Comparison of ENCODE assay signal across 8 cellular contexts in genomic region chr17:44121997-44122824, GRCh38. TPM values are rescaled to one million over a fixed set of nuclear protein-coding genes. Genes with fewer than 3 reads are reported as not detected.
DNase-seq lines count a peak whose midpoint lies in the region; ATAC-seq and TF ChIP-seq lines count a peak whose summit lies in the region.

No MANE protein-coding gene starts in this region.

- intact Hi-C loops in esophagus muscularis mucosa (cut with DNase I) (no loop called here), prostate gland (cut with DNase I) (no loop called here)

- peaks cover 0 to 4% (median 3%) of the 10 kb centered on the region in 4 donors for H3K36me3 ChIP-seq in esophagus muscularis mucosa
- no peaks in the 10 kb centered on the region for H3K36me3 ChIP-seq in prostate gland

- WGBS in esophagus muscularis mucosa = 25% methylated on average over 1 of the region's 1 CpG
- WGBS in prostate gland = 27% methylated on average over 1 of the region's 1 CpG

- ATAC-seq in HG03196 (IDR thresholded peaks at IDR 0.05; ENCODE audit: unreplicated experiment) = no peak
- no peak for ATAC-seq in HG02885 (IDR thresholded peaks at IDR 0.05; ENCODE audit: poor library complexity, unreplicated experiment)
- no peak for ATAC-seq in HG03442 (IDR thresholded peaks at IDR 0.05; ENCODE audit: unreplicated experiment)

- no peak for TF ChIP-seq EP300 in esophagus muscularis mucosa (IDR thresholded peaks at IDR 0.05)

- no peak for DNase-seq in RWPE1 (ENCODE audit: low spot score)
- DNase-seq in esophagus muscularis mucosa (ENCODE audit: extremely low spot score) = no peak
- no peak for DNase-seq in prostate gland (ENCODE audit: low spot score)
- DNase-seq in activated CD4-positive, alpha-beta T cell treated with anti-CD3 and anti-CD28 coated beads, Interleukin-2, amount 50 U/mL, for 4 hours = no peak

- TF ChIP-seq CTCF in RWPE1 (conservative IDR thresholded peaks at IDR 0.05; ENCODE audit: low read depth) (no peak), esophagus muscularis mucosa (IDR thresholded peaks at IDR 0.05) (no peak), prostate gland (IDR thresholded peaks at IDR 0.05) (no peak)

- H3K27me3 ChIP-seq in esophagus muscularis mucosa = no peaks in the 10 kb centered on the region
- H3K27me3 ChIP-seq in prostate gland (replicated peaks; ENCODE audit: insufficient read depth) = no peaks in the 10 kb centered on the region

- TF ChIP-seq POLR2A in esophagus muscularis mucosa (IDR thresholded peaks at IDR 0.05; ENCODE audit: low read depth) (no peak), prostate gland (IDR thresholded peaks at IDR 0.05) (no peak)

- H3K9me3 ChIP-seq in esophagus muscularis mucosa (no peaks in the 10 kb centered on the region), prostate gland (no peaks in the 10 kb centered on the region)

- H3K27ac ChIP-seq in RWPE1 (peak overlapping the region; percentile 96), esophagus muscularis mucosa (replicated peaks in 1 of 4) (peak overlapping the region; percentile 96 to 99 (median 98)), prostate gland (peak overlapping the region; percentile 93 to 95)

- peak overlapping the region; percentile 82; the same call in 1 of the 2 replicates for H3K4me3 ChIP-seq in GM08714 (ENCODE audit: low read length)
- H3K4me3 ChIP-seq in esophagus muscularis mucosa = peak overlapping the region; percentile 80 to 100 (median 99)
- H3K4me3 ChIP-seq in prostate gland = peak overlapping the region; percentile 97 to 99

- H3K4me1 ChIP-seq in esophagus muscularis mucosa = peaks cover 54 to 67% (median 66%) of the 10 kb centered on the region in 4 donors
- peaks cover 2% of the 10 kb centered on the region for H3K4me1 ChIP-seq in prostate gland (replicated peaks)

- POLR2A ChIA-PET in RWPE1 (lab: Yijun Ruan, JAX; ENCODE audit: low non-redundant PET) = interaction anchor here (1.0 to 1.6 kb wide), 2 partner anchors 46 to 51 kb away, joined by 3 read pairs; partner anchors contain the start of gene G6PC3

- CTCF ChIA-PET in RWPE1 (lab: Yijun Ruan, JAX) = interaction anchor here (0.6 kb wide), 2 partner anchors 71 to 1743 kb away, joined by 3 to 5 read pairs; no protein-coding TSS in a partner anchor

RNA-seq across cellular contexts. Expression of gene HDAC5, which starts 1.2 kb away (rescaled TPM):
- total RNA-seq in esophagus muscularis mucosa (100 to 1,000 TPM in 3 of 4 donors, 10 to 100 TPM in 1; 75.6 to 237 (median 130) TPM), prostate gland (100 to 1,000 TPM in 1 of 2 donors, 10 to 100 TPM in 1; 71.2 to 145 TPM)

RNA-seq across cellular contexts. Expression of gene HROB, which starts 19.5 kb away (rescaled TPM):
- total RNA-seq in esophagus muscularis mucosa = 1 to 10 TPM; 1.7 to 4.6 (median 2.6) TPM
- total RNA-seq in prostate gland = 1 to 10 TPM; 1.4 to 8.1 TPM

RNA-seq across cellular contexts. Expression of gene ASB16, which starts 48.3 kb away (rescaled TPM):
- 10 to 100 TPM in 1 of 4 donors, 1 to 10 TPM in 3; 3.3 to 10.8 (median 6.0) TPM for total RNA-seq in esophagus muscularis mucosa
- total RNA-seq in prostate gland = 1 to 10 TPM; 3.2 to 4.4 TPM

RNA-seq across cellular contexts. Expression of gene G6PC3, which starts 51.7 kb away (rescaled TPM):
- total RNA-seq in esophagus muscularis mucosa (10 to 100 TPM; 23.9 to 37.5 (median 30.7) TPM), prostate gland (10 to 100 TPM; 68.9 to 84.8 TPM)

RNA-seq across cellular contexts. Expression of gene LSM12, which starts 55.7 kb away (rescaled TPM):
- 10 to 100 TPM; 37.8 to 59.2 (median 46.0) TPM for total RNA-seq in esophagus muscularis mucosa
- total RNA-seq in prostate gland = 10 to 100 TPM; 30.0 to 45.2 TPM
